ENCODE assay signal across 31 cellular contexts in the genomic region with DNA sequence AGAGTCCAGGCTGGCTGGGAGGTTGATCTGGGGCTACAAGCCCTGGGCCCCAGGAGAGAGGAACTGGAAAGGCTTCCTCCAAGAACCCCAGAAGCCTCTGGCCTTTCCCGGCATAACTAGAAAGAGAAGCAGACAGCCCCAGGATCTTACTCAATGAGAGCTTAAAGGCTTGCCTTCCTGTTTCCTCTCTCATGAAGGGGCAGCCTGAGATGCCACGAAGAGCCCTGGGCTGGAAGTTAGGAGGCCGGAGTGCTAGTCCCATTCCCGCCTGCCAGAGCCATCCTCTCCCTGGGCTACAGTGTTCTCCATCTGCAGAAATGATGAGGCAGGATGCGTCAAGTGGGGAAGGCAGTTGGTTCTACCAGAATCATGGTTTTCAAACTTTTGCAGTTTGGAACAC. TPM values are rescaled to one million over a fixed set of nuclear protein-coding genes. Genes with fewer than 3 reads are reported as not detected.
DNase-seq lines count a peak whose midpoint lies in the region; ATAC-seq, FAIRE-seq and TF ChIP-seq lines count a peak whose summit lies in the region.
"Had no signal": no experiment of that assay in that cellular context is flagged by ENCODE, and none has a peak within 500 bp of the region (broad histone marks: within the 10 kb centered on the region; RNA-seq: fewer than 3 reads in every experiment).

No MANE protein-coding gene starts in this region.

- POLR2A ChIA-PET in MCF 10A (lab: Yijun Ruan, JAX), result no interaction called here
- POLR2A ChIA-PET in WTC11 (lab: Charles Lee), result no interaction called here
- POLR2A ChIA-PET in endothelial cell of umbilical vein (lab: Charles Lee), result no interaction called here
- POLR2A ChIA-PET in activated CD4-positive, alpha-beta T cell treated with anti-CD3 and anti-CD28 coated beads for 36 hours (lab: Charles Lee), result no interaction called here
- POLR2A ChIA-PET in OCI-LY7 (lab: Charles Lee), result no interaction called here

- H3K9me1 ChIP-seq in endothelial cell of umbilical vein (replicated peaks; ENCODE audit: control insufficient read depth, extremely low read depth, insufficient read depth, low read length), result no peaks in the 10 kb centered on the region

- no peak for FAIRE-seq in endothelial cell of umbilical vein (lab: Jason Lieb, UNC)
- FAIRE-seq: G401.6, GM12892, HepG2, K562 had no signal

- peaks cover 17% of the 10 kb centered on the region for H3K4me1 ChIP-seq in mammary epithelial cell (ENCODE audit: insufficient read depth, low read length)
- peaks cover 56% of the 10 kb centered on the region for H3K4me1 ChIP-seq in endothelial cell of umbilical vein (ENCODE audit: control insufficient read depth, extremely low read depth, insufficient read depth, low read length)
- H3K4me1 ChIP-seq in OCI-LY7 (ENCODE audit: insufficient read depth, low read length, poor library complexity, severe bottlenecking), result no peaks in the 10 kb centered on the region

- DNase-seq in mammary epithelial cell (no peak), MCF 10A (ENCODE audit: unreplicated experiment) (no peak), WTC11 (ENCODE audit: low spot score) (no peak), endothelial cell of umbilical vein (ENCODE audit: low read depth, low spot score) (no peak), NK-92 (lab: John Stamatoyannopoulos, UW; ENCODE audit: unreplicated experiment) (no peak), OCI-LY7 (ENCODE audit: low spot score) (no peak)
- no peak for DNase-seq in stimulated activated effector memory CD8-positive, alpha-beta T cell treated with anti-CD3 and anti-CD28 coated beads, Interleukin-12 subunit alpha, Interleukin-12 subunit beta, amount 100 ng/mL, for 72 hours (ENCODE audit: low spot score in 2 of 2)
- no peak for DNase-seq in activated CD4-positive, alpha-beta T cell treated with anti-CD3 and anti-CD28 coated beads for 36 hours
- DNase-seq: AML-193; C1 segment of cervical spinal cord; Calu3; CD8-positive, alpha-beta memory T cell; DMS153; GM23248; HCEC 1CT; NCI-H1105 treated with DMSO at 0.1 percent for 48 hours; NCI-H2029 treated with DMSO at 0.1 percent for 48 hours; NCI-H2171; NCI-H345; NCI-H524; NCI-H82; OCI-M1; SHP77 had no signal

- H3K9ac ChIP-seq in mammary epithelial cell (ENCODE audit: insufficient read depth, low read length) (no peak overlapping the region), endothelial cell of umbilical vein (replicated peaks; ENCODE audit: extremely low read depth, insufficient read depth, low read length) (no peak overlapping the region)
- H3K9ac ChIP-seq: GM23248 had no signal

- CTCF ChIA-PET in mammary epithelial cell (lab: Charles Lee; ENCODE audit: low non-redundant PET) (no interaction called here), MCF 10A (lab: Yijun Ruan, JAX) (interaction anchor here (1.8 to 2.5 kb wide), 2 partner anchors 8 to 81 kb away, joined by 5 to 12 read pairs; no protein-coding TSS in a partner anchor), WTC11 (lab: Charles Lee) (interaction anchor here (1.2 to 2.4 kb wide), 2 partner anchors 40 to 63 kb away, joined by 4 to 10 read pairs; no protein-coding TSS in a partner anchor), endothelial cell of umbilical vein (lab: Charles Lee) (interaction anchor here (2.3 kb wide), 1 partner anchor 64 kb away, joined by 9 read pairs; a partner anchor contains a TSS), OCI-LY7 (lab: Charles Lee; ENCODE audit: unreplicated experiment) (no interaction called here)
- CTCF ChIA-PET in activated CD4-positive, alpha-beta T cell treated with anti-CD3 and anti-CD28 coated beads for 36 hours (lab: Charles Lee), result interaction anchor here (0.6 to 1.1 kb wide), 2 partner anchors 81 to 470 kb away, joined by 3 read pairs; no protein-coding TSS in a partner anchor

- BruUV-seq in mammary epithelial cell (replicated peaks; lab: Mats Ljungman, UMichigan) (no TSS peak), MCF 10A (replicated peaks; lab: Mats Ljungman, UMichigan) (no TSS peak), endothelial cell of umbilical vein (replicated peaks; lab: Mats Ljungman, UMichigan) (no TSS peak), OCI-LY7 (replicated peaks; lab: Mats Ljungman, UMichigan) (no TSS peak)

- H2AFZ ChIP-seq in mammary epithelial cell (ENCODE audit: low read depth, low read length) (peak overlapping the region; percentile 45), endothelial cell of umbilical vein (ENCODE audit: low read depth, low read length) (peak overlapping the region; percentile 27), OCI-LY7 (ENCODE audit: low read length) (no peak overlapping the region)
- H2AFZ ChIP-seq: GM23248 had no signal

- H3K36me3 ChIP-seq in mammary epithelial cell (ENCODE audit: insufficient read depth, low read length) (no peaks in the 10 kb centered on the region), endothelial cell of umbilical vein (ENCODE audit: control insufficient read depth in 2 of 2, extremely low read depth in 1 of 2, insufficient read depth in 2 of 2, low read length in 2 of 2) (no peaks in the 10 kb centered on the region), OCI-LY7 (ENCODE audit: insufficient read depth, low read length) (no peaks in the 10 kb centered on the region)

- no peaks in the 10 kb centered on the region for H3K27me3 ChIP-seq in mammary epithelial cell (ENCODE audit: insufficient read depth, low read length)
- H3K27me3 ChIP-seq in endothelial cell of umbilical vein (ENCODE audit: control insufficient read depth in 2 of 2, insufficient read depth in 2 of 2, low read length in 2 of 2), result no peaks in the 10 kb centered on the region

- no peak overlapping the region for H3K27ac Mint-ChIP-seq in MCF 10A (ENCODE audit: low read depth, unreplicated experiment)
- peak overlapping the region; percentile 74; the same call in 1 of the 2 replicates for H3K27ac Mint-ChIP-seq in WTC11
- H3K27ac Mint-ChIP-seq in stimulated activated effector memory CD8-positive, alpha-beta T cell treated with anti-CD3 and anti-CD28 coated beads, Interleukin-12 subunit alpha, Interleukin-12 subunit beta, amount 100 ng/mL, for 72 hours, result peak overlapping the region; percentile 58
- no peak overlapping the region for H3K27ac Mint-ChIP-seq in activated CD4-positive, alpha-beta T cell treated with anti-CD3 and anti-CD28 coated beads for 36 hours

- H3K9me3 Mint-ChIP-seq in MCF 10A (ENCODE audit: unreplicated experiment) (no peaks in the 10 kb centered on the region), WTC11 (no peaks in the 10 kb centered on the region)
- H3K9me3 Mint-ChIP-seq in stimulated activated effector memory CD8-positive, alpha-beta T cell treated with anti-CD3 and anti-CD28 coated beads, Interleukin-12 subunit alpha, Interleukin-12 subunit beta, amount 100 ng/mL, for 72 hours, result no peaks in the 10 kb centered on the region
- H3K9me3 Mint-ChIP-seq in activated CD4-positive, alpha-beta T cell treated with anti-CD3 and anti-CD28 coated beads for 36 hours (ENCODE audit: low read depth), result no peaks in the 10 kb centered on the region
- H3K9me3 Mint-ChIP-seq: CD8-positive, alpha-beta memory T cell had no signal

- ATAC-seq in WTC11, result no peak
- ATAC-seq in stimulated activated effector memory CD8-positive, alpha-beta T cell treated with anti-CD3 and anti-CD28 coated beads, Interleukin-12 subunit alpha, Interleukin-12 subunit beta, amount 100 ng/mL, for 72 hours, result no peak
- ATAC-seq in activated CD4-positive, alpha-beta T cell treated with anti-CD3 and anti-CD28 coated beads for 36 hours, result no peak
- ATAC-seq: HepG2, K562 had no signal

- H3K27ac ChIP-seq in mammary epithelial cell (ENCODE audit: insufficient read depth, low read depth, low read length) (no peak overlapping the region), endothelial cell of umbilical vein (ENCODE audit: insufficient read depth, low read depth, low read length) (peak overlapping the region; percentile 17), OCI-LY7 (ENCODE audit: low read depth, low read length, poor library complexity, severe bottlenecking) (no peak overlapping the region)
- H3K27ac ChIP-seq: GM23248 had no signal

- H3K4me1 Mint-ChIP-seq in MCF 10A (ENCODE audit: insufficient read depth, unreplicated experiment) (no peaks in the 10 kb centered on the region), WTC11 (peaks cover 46% of the 10 kb centered on the region)
- peaks cover 14% of the 10 kb centered on the region for H3K4me1 Mint-ChIP-seq in stimulated activated effector memory CD8-positive, alpha-beta T cell treated with anti-CD3 and anti-CD28 coated beads, Interleukin-12 subunit alpha, Interleukin-12 subunit beta, amount 100 ng/mL, for 72 hours
- peaks cover 7% of the 10 kb centered on the region for H3K4me1 Mint-ChIP-seq in activated CD4-positive, alpha-beta T cell treated with anti-CD3 and anti-CD28 coated beads for 36 hours

- H3K4me2 ChIP-seq in mammary epithelial cell (ENCODE audit: insufficient read depth, low read depth, low read length), result no peak overlapping the region
- no peak overlapping the region for H3K4me2 ChIP-seq in endothelial cell of umbilical vein (ENCODE audit: insufficient read depth, low read length)
- H3K4me2 ChIP-seq in OCI-LY7 (ENCODE audit: low read length), result no peak overlapping the region

- no peak overlapping the region for H3K4me3 ChIP-seq in mammary epithelial cell (replicated peaks in 1 of 3; ENCODE audit: insufficient read depth in 1 of 3, low read depth in 2 of 3, low read length in 3 of 3)
- no peak overlapping the region for H3K4me3 ChIP-seq in endothelial cell of umbilical vein (replicated peaks in 1 of 3; ENCODE audit: insufficient read depth in 1 of 3, low read depth in 1 of 3, low read length in 3 of 3)
- no peak overlapping the region for H3K4me3 ChIP-seq in OCI-LY7 (ENCODE audit: low read depth, low read length, poor library complexity, severe bottlenecking)
- H3K4me3 ChIP-seq: GM23248, K562 had no signal

- WGBS in mammary epithelial cell (ENCODE audit: low coverage, missing lambda C conversion rate), result 87% methylated on average over 5 of the region's 5 CpGs

- H3K4me3 Mint-ChIP-seq in MCF 10A (ENCODE audit: unreplicated experiment) (no peak overlapping the region), WTC11 (no peak overlapping the region)
- no peak overlapping the region for H3K4me3 Mint-ChIP-seq in stimulated activated effector memory CD8-positive, alpha-beta T cell treated with anti-CD3 and anti-CD28 coated beads, Interleukin-12 subunit alpha, Interleukin-12 subunit beta, amount 100 ng/mL, for 72 hours
- no peak overlapping the region for H3K4me3 Mint-ChIP-seq in activated CD4-positive, alpha-beta T cell treated with anti-CD3 and anti-CD28 coated beads for 36 hours
- H3K4me3 Mint-ChIP-seq: CD8-positive, alpha-beta memory T cell had no signal

- in situ Hi-C loops in mammary epithelial cell (cut with MboI; ENCODE audit: low sequenced_read_pairs in 2 of 2), result no loop called here

- H4K20me1 ChIP-seq in mammary epithelial cell (ENCODE audit: insufficient read depth, low read length), result no peaks in the 10 kb centered on the region
- no peaks in the 10 kb centered on the region for H4K20me1 ChIP-seq in endothelial cell of umbilical vein (replicated peaks; ENCODE audit: control insufficient read depth, extremely low read depth, insufficient read depth, low read length)
- H4K20me1 ChIP-seq in OCI-LY7 (ENCODE audit: insufficient read depth, low read length), result no peaks in the 10 kb centered on the region

- TF ChIP-seq CTCF in mammary epithelial cell (conservative IDR thresholded peaks at IDR 0.05 in 1 of 2, IDR thresholded peaks at IDR 0.05 in 1 of 2; ENCODE audit: extremely low read depth in 1 of 2, insufficient read depth in 1 of 2, low read depth in 1 of 2, low read length in 2 of 2) (no peak), MCF 10A (IDR thresholded peaks at IDR 0.05; ENCODE audit: unreplicated experiment) (no peak), WTC11 (IDR thresholded peaks at IDR 0.05) (no peak), endothelial cell of umbilical vein (IDR thresholded peaks at IDR 0.05; ENCODE audit: extremely low read depth in 1 of 2, insufficient read depth in 1 of 2, low read depth in 1 of 2, low read length in 2 of 2) (no peak), OCI-LY7 (conservative IDR thresholded peaks at IDR 0.05; ENCODE audit: low read length) (no peak)

- dilution Hi-C loops in mammary epithelial cell (cut with HindIII; ENCODE audit: low sequenced_read_pairs) (no loop called here), endothelial cell of umbilical vein (cut with MboI; ENCODE audit: extremely low pct_ligation_motif_present, low sequenced_read_pairs) (no loop called here)

- H3K9me2 ChIP-seq in OCI-LY7 (ENCODE audit: insufficient read depth, low read length), result no peaks in the 10 kb centered on the region

- H3K27me3 Mint-ChIP-seq in MCF 10A (ENCODE audit: insufficient read depth, unreplicated experiment) (peaks cover 69% of the 10 kb centered on the region), WTC11 (ENCODE audit: low read depth) (no peaks in the 10 kb centered on the region; the same call in none of the 2 replicates)
- H3K27me3 Mint-ChIP-seq in activated CD4-positive, alpha-beta T cell treated with anti-CD3 and anti-CD28 coated beads for 36 hours, result no peaks in the 10 kb centered on the region

- H3K9me3 ChIP-seq in mammary epithelial cell (replicated peaks; ENCODE audit: insufficient read depth, low read length) (no peaks in the 10 kb centered on the region), endothelial cell of umbilical vein (replicated peaks; ENCODE audit: control insufficient read depth, insufficient read depth, low read length) (no peaks in the 10 kb centered on the region), OCI-LY7 (ENCODE audit: low read length) (no peaks in the 10 kb centered on the region)

- intact Hi-C loops in mammary epithelial cell (cut with micrococcal nuclease) (no loop called here), MCF 10A (cut with micrococcal nuclease) (no loop called here), endothelial cell of umbilical vein (cut with micrococcal nuclease) (no loop called here), OCI-LY7 (cut with micrococcal nuclease; ENCODE audit: unreplicated experiment) (no loop called here)
- intact Hi-C loops in activated CD4-positive, alpha-beta T cell treated with anti-CD3 and anti-CD28 coated beads for 36 hours (cut with DNase I, micrococcal nuclease), result no loop called here

- H3K79me2 ChIP-seq in mammary epithelial cell (ENCODE audit: insufficient read depth, low read length) (no peaks in the 10 kb centered on the region), endothelial cell of umbilical vein (ENCODE audit: control insufficient read depth, insufficient read depth, low read length) (no peaks in the 10 kb centered on the region), OCI-LY7 (ENCODE audit: insufficient read depth, low read depth, low read length) (no peaks in the 10 kb centered on the region)

- no peak for TF ChIP-seq POLR2A in endothelial cell of umbilical vein (IDR thresholded peaks at IDR 0.05; ENCODE audit: low read depth, low read length)

- no peaks in the 10 kb centered on the region for H3K36me3 Mint-ChIP-seq in MCF 10A (ENCODE audit: insufficient read depth, unreplicated experiment)
- no peaks in the 10 kb centered on the region for H3K36me3 Mint-ChIP-seq in WTC11
- no peaks in the 10 kb centered on the region for H3K36me3 Mint-ChIP-seq in stimulated activated effector memory CD8-positive, alpha-beta T cell treated with anti-CD3 and anti-CD28 coated beads, Interleukin-12 subunit alpha, Interleukin-12 subunit beta, amount 100 ng/mL, for 72 hours
- H3K36me3 Mint-ChIP-seq in activated CD4-positive, alpha-beta T cell treated with anti-CD3 and anti-CD28 coated beads for 36 hours (ENCODE audit: low read depth), result no peaks in the 10 kb centered on the region
- H3K36me3 Mint-ChIP-seq: CD8-positive, alpha-beta memory T cell had no signal

RNA-seq across cellular contexts. Expression of a gene that starts 20.1 kb away (rescaled TPM):
- total RNA-seq in mammary epithelial cell (not detected), MCF 10A (2022) (not detected in 2 replicates), WTC11 (2021) (0.05 to 0.11 TPM (median 0.07 TPM) in 3 replicates), endothelial cell of umbilical vein (not detected in 2 replicates), OCI-LY7 (2022) (not detected in 2 replicates)
- polyA plus RNA-seq in mammary epithelial cell (not detected), endothelial cell of umbilical vein (0.03 and 0.04 TPM in 2 replicates)
- polyA minus RNA-seq in mammary epithelial cell (not detected), endothelial cell of umbilical vein (not detected in 2 replicates)
- 0.01 and 0.04 TPM in 2 replicates for polyA plus RNA-seq in endothelial cell of umbilical vein (2011; cell fraction: cytosol; rRNA removed)
- polyA plus RNA-seq in endothelial cell of umbilical vein (2011; cell fraction: nucleus; rRNA removed), result 0.07 TPM in 1 of 2 replicates, not detected in the other
- polyA plus RNA-seq in endothelial cell of umbilical vein (2012), result not detected in 2 replicates
- not detected for polyA minus RNA-seq in endothelial cell of umbilical vein (2011; cell fraction: cytosol; rRNA and poly(A)+ RNA removed)
- not detected in 2 replicates for polyA minus RNA-seq in endothelial cell of umbilical vein (2011; cell fraction: nucleus; rRNA and poly(A)+ RNA removed)
- total RNA-seq in activated CD4-positive, alpha-beta T cell treated with anti-CD3 and anti-CD28 coated beads for 36 hours, result under 1 TPM; 0.43 to 0.63 TPM
- total RNA-seq in OCI-LY7 (2014; rRNA removed; shearing (Covaris generic)), result not detected in 2 replicates
- total RNA-seq: A172, Calu3, Daoy, HT-29, RPMI7951 had no signal

Comparison
In these comparisons a context has a peak if more than half of its experiments do, and no peak if none do; other contexts are left out.
1. CTCF ChIA-PET loops: an anchor here in MCF 10A (1.8 to 2.5 kb wide), WTC11 (1.2 to 2.4 kb wide), endothelial cell of umbilical vein (2.3 kb wide) and activated CD4-positive, alpha-beta T cell treated with anti-CD3 and anti-CD28 coated beads for 36 hours (0.6 to 1.1 kb wide); none called in mammary epithelial cell and OCI-LY7.
2. H3K27ac Mint-ChIP-seq: peak in WTC11 (single experiment) and stimulated activated effector memory CD8-positive, alpha-beta T cell treated with anti-CD3 and anti-CD28 coated beads, Interleukin-12 subunit alpha, Interleukin-12 subunit beta, amount 100 ng/mL, for 72 hours (single experiment); none in MCF 10A (single experiment) and activated CD4-positive, alpha-beta T cell treated with anti-CD3 and anti-CD28 coated beads for 36 hours (single experiment).